14 cellular contexts compared by ENCODE assay signal in the genomic region with DNA sequence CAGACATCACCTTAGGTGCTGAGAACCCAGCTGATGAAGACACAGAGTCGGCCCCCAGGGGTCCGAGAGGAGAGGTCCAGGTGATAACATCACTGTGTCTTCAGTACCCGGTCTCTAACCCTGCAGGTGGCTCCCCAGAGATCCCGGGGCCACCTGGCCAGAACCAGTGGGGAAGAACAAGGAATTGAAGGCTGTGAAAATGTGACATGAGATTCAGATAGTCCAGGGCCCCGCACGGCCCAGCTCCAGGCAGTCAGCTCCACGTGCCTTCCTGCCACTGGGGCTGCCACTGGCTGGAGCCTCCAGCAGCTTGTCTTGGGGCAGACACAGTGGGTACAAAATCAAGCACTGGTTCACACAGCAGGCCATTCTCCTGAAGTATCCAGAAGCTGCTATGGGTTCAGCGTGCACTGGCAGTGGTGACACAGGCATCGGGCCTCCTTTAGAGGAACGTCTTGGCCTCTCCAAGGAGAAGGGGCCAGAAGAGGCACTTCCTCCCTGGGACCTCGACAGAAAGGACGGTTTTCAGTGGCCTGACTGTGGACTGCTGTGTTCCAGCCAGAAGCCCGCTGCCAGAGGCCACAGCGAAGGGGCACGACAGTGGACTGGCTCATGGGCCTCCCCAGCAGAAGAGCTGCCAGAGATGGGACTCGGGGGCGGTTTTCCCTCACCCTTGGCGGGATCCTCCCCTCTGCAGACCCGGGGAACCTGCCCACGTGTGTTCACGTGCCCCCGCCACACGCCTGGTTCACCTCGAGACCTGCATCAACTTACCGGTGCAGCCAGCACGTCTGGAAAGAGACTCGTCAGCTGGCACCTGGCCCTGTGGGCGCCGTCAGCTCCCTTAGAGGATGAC.
DNase-seq lines count a peak whose midpoint lies in the region; ATAC-seq, FAIRE-seq and TF ChIP-seq lines count a peak whose summit lies in the region.
"Had no signal": no experiment of that assay in that cellular context is flagged by ENCODE, and none has a peak within 500 bp of the region (broad histone marks: within the 10 kb centered on the region; RNA-seq: fewer than 3 reads in every experiment).

No MANE protein-coding gene starts in this region.

- TF ChIP-seq CTCF in Peyer's patch (IDR thresholded peaks at IDR 0.05) (no peak), esophagus muscularis mucosa (IDR thresholded peaks at IDR 0.05) (no peak)

- no peaks in the 10 kb centered on the region for H3K27me3 ChIP-seq in Peyer's patch
- H3K27me3 ChIP-seq in esophagus muscularis mucosa: no peaks in the 10 kb centered on the region
- H3K27me3 ChIP-seq: cardiac muscle cell had no signal

- H3K9me3 ChIP-seq in Peyer's patch (no peaks in the 10 kb centered on the region), esophagus muscularis mucosa (no peaks in the 10 kb centered on the region)

- DNase-seq in Peyer's patch: peak in 1 of 3 donors; percentile 43
- no peak for DNase-seq in esophagus muscularis mucosa (ENCODE audit: extremely low spot score)
- DNase-seq in naive B cell: peak; percentile 29
- no peak for DNase-seq in substantia nigra (lab: John Stamatoyannopoulos, UW)
- no peak for DNase-seq in retina
- DNase-seq in GM12891 (ENCODE audit: insufficient read length, low spot score): no peak
- DNase-seq: naive thymus-derived CD4-positive, alpha-beta T cell; NCI-H1694 treated with DMSO at 0.1 percent for 48 hours; OCI-M1 had no signal

- TF ChIP-seq POLR2A in Peyer's patch (IDR thresholded peaks at IDR 0.05) (no peak), esophagus muscularis mucosa (IDR thresholded peaks at IDR 0.05; ENCODE audit: low read depth) (no peak), GM12891 (IDR thresholded peaks at IDR 0.05; ENCODE audit: low read depth, low read length) (no peak)

- TF ChIP-seq EP300 in esophagus muscularis mucosa (IDR thresholded peaks at IDR 0.05): no peak

- H3K27ac ChIP-seq in Peyer's patch (peak overlapping the region in 3 of 4 donors; percentile 11 to 72 (median 54)), esophagus muscularis mucosa (replicated peaks in 1 of 4) (peak overlapping the region; percentile 49 to 80 (median 74)), substantia nigra (ENCODE audit: low read depth, low read length, poor library complexity, severe bottlenecking) (peak overlapping the region; percentile 44)
- H3K27ac ChIP-seq: cardiac muscle cell had no signal

- H3K9me3 Mint-ChIP-seq in naive B cell: no peaks in the 10 kb centered on the region
- H3K9me3 Mint-ChIP-seq: activated naive CD4-positive, alpha-beta T cell treated with anti-CD3 and anti-CD28 coated beads, Interleukin-2, amount 50 U/mL, for 24 hours; naive thymus-derived CD4-positive, alpha-beta T cell; WTC11 had no signal

- H3K27me3 Mint-ChIP-seq in naive B cell: peaks cover 51 to 78% (median 65%) of the 10 kb centered on the region in 3 donors
- H3K27me3 Mint-ChIP-seq: activated naive CD4-positive, alpha-beta T cell treated with anti-CD3 and anti-CD28 coated beads, Interleukin-2, amount 50 U/mL, for 24 hours had no signal

- H3K36me3 ChIP-seq in Peyer's patch: no peaks in the 10 kb centered on the region
- H3K36me3 ChIP-seq in esophagus muscularis mucosa: no peaks in the 10 kb centered on the region
- H3K36me3 ChIP-seq: cardiac muscle cell had no signal

- FAIRE-seq in GM12891 (lab: Jason Lieb, UNC): no peak

- H3K27ac Mint-ChIP-seq in naive B cell: peak overlapping the region in 2 of 6 donors; percentile 12 to 79
- H3K27ac Mint-ChIP-seq: activated naive CD4-positive, alpha-beta T cell treated with anti-CD3 and anti-CD28 coated beads, Interleukin-2, amount 50 U/mL, for 24 hours; WTC11 had no signal

- 87% methylated on average over 26 of the region's 29 CpGs for WGBS in esophagus muscularis mucosa

- no peaks in the 10 kb centered on the region for H3K36me3 Mint-ChIP-seq in naive B cell
- H3K36me3 Mint-ChIP-seq: WTC11 had no signal

- peaks cover 0 to 33% (median 5%) of the 10 kb centered on the region in 4 donors for H3K4me1 ChIP-seq in Peyer's patch
- peaks cover 63 to 96% (median 83%) of the 10 kb centered on the region in 4 donors for H3K4me1 ChIP-seq in esophagus muscularis mucosa

- peak; percentile 7 to 23 for ATAC-seq in naive B cell (ENCODE audit: low read depth in 2 of 2)
- ATAC-seq in HG03457 (IDR thresholded peaks at IDR 0.05; ENCODE audit: unreplicated experiment): no peak
- ATAC-seq: naive thymus-derived CD4-positive, alpha-beta T cell; WTC11 had no signal

- H3K4me3 ChIP-seq in Peyer's patch (no peak overlapping the region), esophagus muscularis mucosa (no peak overlapping the region)
- H3K4me3 ChIP-seq: cardiac muscle cell, skin epidermis had no signal

- H3K4me1 Mint-ChIP-seq in naive B cell: peaks cover 40 to 61% (median 40%) of the 10 kb centered on the region in 3 donors

- intact Hi-C loops in esophagus muscularis mucosa (cut with DNase I): no loop called here

- H3K4me3 Mint-ChIP-seq in naive B cell: no peak overlapping the region
- H3K4me3 Mint-ChIP-seq: activated naive CD4-positive, alpha-beta T cell treated with anti-CD3 and anti-CD28 coated beads, Interleukin-2, amount 50 U/mL, for 24 hours; naive thymus-derived CD4-positive, alpha-beta T cell; WTC11 had no signal

TF ChIP-seq in GM12891, 5 proteins besides CTCF, POLR2A, EP300 and RAD21:
- TF ChIP-seq POLR2AphosphoS5 (IDR thresholded peaks at IDR 0.05; ENCODE audit: low read depth, low read length) (no peak), POU2F2 (IDR thresholded peaks at IDR 0.05; ENCODE audit: low read depth, low read length) (no peak), PAX5 (IDR thresholded peaks at IDR 0.05; ENCODE audit: insufficient read depth, low read length, severe bottlenecking) (no peak), SPI1 (IDR thresholded peaks at IDR 0.05; ENCODE audit: low read depth, low read length) (no peak)
